8 cellular contexts compared by ENCODE assay signal in genomic region chr21:32257952-32258785, GRCh38. TPM values are rescaled to one million over a fixed set of nuclear protein-coding genes. Genes with fewer than 3 reads are reported as not detected.
DNase-seq lines count a peak whose midpoint lies in the region; ATAC-seq and TF ChIP-seq lines count a peak whose summit lies in the region.

No MANE protein-coding gene starts in this region.

- H4K20me1 ChIP-seq in PC-3 (ENCODE audit: low read length) = no peaks in the 10 kb centered on the region

- no peak overlapping the region for H3K4me3 ChIP-seq in PC-3 (ENCODE audit: low read length)

- no peak overlapping the region for H2AFZ ChIP-seq in PC-3 (ENCODE audit: low read length)

- DNase-seq in DMS79 (lab: John Stamatoyannopoulos, UW) = peak; percentile 42
- DNase-seq in LoVo (ENCODE audit: low spot score) = peak; percentile 73
- DNase-seq in PC-3 = peak; percentile 89
- DNase-seq in astrocyte of the hippocampus (ENCODE audit: low read depth, low spot score) = peak; percentile 90
- DNase-seq in hippocampal formation (lab: John Stamatoyannopoulos, UW) = peak; percentile 65 to 80
- peak; percentile 83 for DNase-seq in sciatic nerve (ENCODE audit: low spot score)

- H3K4me1 ChIP-seq in PC-3 (ENCODE audit: insufficient read depth, low read length) = peaks cover 14% of the 10 kb centered on the region

- H3K27me3 ChIP-seq in PC-3 (ENCODE audit: low read length) = peaks cover 7% of the 10 kb centered on the region; the same call in 1 of the 2 replicates

- H3K36me3 ChIP-seq in PC-3 (ENCODE audit: low read depth, low read length) = no peaks in the 10 kb centered on the region

- CTCF ChIA-PET in PC-3 (lab: Charles Lee) = interaction anchor here (0.6 to 1.3 kb wide), 6 partner anchors 162 to 502 kb away, joined by 3 to 10 read pairs (median 5); no protein-coding TSS in a partner anchor

- ATAC-seq in GM21423 (IDR thresholded peaks at IDR 0.05; ENCODE audit: unreplicated experiment) = peak; percentile 68
- peak; percentile 92 for ATAC-seq in PC-3
- peak; percentile 92 for ATAC-seq in sciatic nerve
- ATAC-seq in GM21737 (IDR thresholded peaks at IDR 0.05; ENCODE audit: unreplicated experiment) = no peak

- no peak overlapping the region for H3K27ac ChIP-seq in PC-3 (ENCODE audit: low read length)

- no peak overlapping the region for H3K9ac ChIP-seq in PC-3 (ENCODE audit: low read length)

- POLR2A ChIA-PET in PC-3 (lab: Charles Lee; ENCODE audit: unreplicated experiment) = interaction anchor here (0.6 kb wide), 1 partner anchor 477 kb away, joined by 3 read pairs; no protein-coding TSS in a partner anchor

- TF ChIP-seq CTCF in PC-3 (conservative IDR thresholded peaks at IDR 0.05; ENCODE audit: low read depth, low read length) = peak; percentile 92

- H3F3A ChIP-seq in PC-3 (ENCODE audit: low read length, unreplicated experiment) = no peaks in the 10 kb centered on the region

- H3K4me2 ChIP-seq in PC-3 (ENCODE audit: low read length) = peak overlapping the region; percentile 44

- BruUV-seq in PC-3 (replicated peaks; lab: Mats Ljungman, UMichigan) = no TSS peak

- no peaks in the 10 kb centered on the region for H3K79me2 ChIP-seq in PC-3 (ENCODE audit: low read length)

- no peaks in the 10 kb centered on the region for H3K9me3 ChIP-seq in PC-3 (ENCODE audit: low read length)

- intact Hi-C loops in PC-3 (cut with micrococcal nuclease) (loop anchor here (1.0 kb wide), 3 partner anchors 392 to 477 kb away; no protein-coding TSS in a partner anchor), sciatic nerve (cut with DNase I) (loop anchor here (2.0 to 5.0 kb wide), 2 partner anchors 391 to 471 kb away; no protein-coding TSS in a partner anchor)

- no peaks in the 10 kb centered on the region for H3K9me2 ChIP-seq in PC-3 (replicated peaks; ENCODE audit: low read length)

RNA-seq across cellular contexts. Expression of gene MIS18A, which starts 20.7 kb away (rescaled TPM):
- total RNA-seq in PC-3 (2014; rRNA removed) = 42.0 and 54.5 TPM in 2 replicates
- 6.6 TPM for total RNA-seq in sciatic nerve

RNA-seq across cellular contexts. Expression of gene MRAP, which starts 40.5 kb away (rescaled TPM):
- total RNA-seq in PC-3 (2014; rRNA removed) = not detected in 2 replicates
- 5.8 TPM for total RNA-seq in sciatic nerve
